Comparison of ENCODE assay signal across 21 cellular contexts in genomic region chr3:159664653-159665052, GRCh38.
DNase-seq lines count a peak whose midpoint lies in the region; ATAC-seq and TF ChIP-seq lines count a peak whose summit lies in the region.
"Had no signal": no experiment of that assay in that cellular context is flagged by ENCODE, and none has a peak within 500 bp of the region (broad histone marks: within the 10 kb centered on the region; RNA-seq: fewer than 3 reads in every experiment).

No MANE protein-coding gene starts in this region.

- H3K27me3 Mint-ChIP-seq in GM23338 (ENCODE audit: insufficient read depth, low read depth, poor library complexity): peaks cover 2% of the 10 kb centered on the region
- H3K27me3 Mint-ChIP-seq in stimulated activated memory B cell treated with anti-CD40 and anti-IgM and Interleukin-4, amounts not matched to agents 10 μg/mL and 1 μg/mL and 100 μg/mL, for 72 hours: no peaks in the 10 kb centered on the region
- H3K27me3 Mint-ChIP-seq: CD4-positive, alpha-beta T cell; CD8-positive, alpha-beta memory T cell had no signal

- H2AFZ ChIP-seq in GM23338: peak overlapping the region; percentile 32; the same call in 1 of the 2 replicates

- no peaks in the 10 kb centered on the region for H3F3A ChIP-seq in GM23338 (replicated peaks; ENCODE audit: low read depth)

- no peak overlapping the region for H3K4me2 ChIP-seq in GM23338
- H3K4me2 ChIP-seq: A549; BLaER1 treated with 17β-estradiol and CSF1 and Interleukin-3, amounts not matched to agents 10 nM and 100 nM had no signal

- H3K4me3 ChIP-seq in right atrium auricular region: no peak overlapping the region
- H3K4me3 ChIP-seq in GM23338: no peak overlapping the region
- no peak overlapping the region for H3K4me3 ChIP-seq in esophagus muscularis mucosa
- H3K4me3 ChIP-seq: A549; BLaER1 treated with 17β-estradiol and CSF1 and Interleukin-3, amounts not matched to agents 10 nM and 100 nM had no signal

- no peaks in the 10 kb centered on the region for H3K79me2 ChIP-seq in GM23338 (replicated peaks; ENCODE audit: insufficient read depth)

- no peaks in the 10 kb centered on the region for H3K27me3 ChIP-seq in right atrium auricular region
- H3K27me3 ChIP-seq in GM23338 (ENCODE audit: insufficient read depth): no peaks in the 10 kb centered on the region
- H3K27me3 ChIP-seq in esophagus muscularis mucosa: no peaks in the 10 kb centered on the region
- H3K27me3 ChIP-seq: BE2C; BLaER1 treated with 17β-estradiol and CSF1 and Interleukin-3, amounts not matched to agents 10 nM and 100 nM had no signal

- H3K4me1 Mint-ChIP-seq in GM23338: no peaks in the 10 kb centered on the region
- no peaks in the 10 kb centered on the region for H3K4me1 Mint-ChIP-seq in stimulated activated memory B cell treated with anti-CD40 and anti-IgM and Interleukin-4, amounts not matched to agents 10 μg/mL and 1 μg/mL and 100 μg/mL, for 72 hours
- H3K4me1 Mint-ChIP-seq: CD14-positive monocyte; CD8-positive, alpha-beta memory T cell had no signal

- no peaks in the 10 kb centered on the region for H4K20me1 ChIP-seq in GM23338 (replicated peaks; ENCODE audit: insufficient read depth)
- H4K20me1 ChIP-seq: BLaER1 treated with 17β-estradiol and CSF1 and Interleukin-3, amounts not matched to agents 10 nM and 100 nM had no signal

- peaks cover 0 to 7% of the 10 kb centered on the region in 2 donors for H3K4me1 ChIP-seq in right atrium auricular region
- H3K4me1 ChIP-seq in GM23338 (ENCODE audit: insufficient read depth): no peaks in the 10 kb centered on the region
- H3K4me1 ChIP-seq in esophagus muscularis mucosa: peaks cover 0 to 12% (median 7%) of the 10 kb centered on the region in 4 donors
- H3K4me1 ChIP-seq: BE2C had no signal

- no peaks in the 10 kb centered on the region; the same call in 1 of the 2 replicates for H3K9me2 ChIP-seq in GM23338 (ENCODE audit: insufficient read depth)

- TF ChIP-seq CTCF in right atrium auricular region (IDR thresholded peaks at IDR 0.05): no peak
- no peak for TF ChIP-seq CTCF in GM23338 (conservative IDR thresholded peaks at IDR 0.05; ENCODE audit: low read depth in 2 of 2)
- no peak for TF ChIP-seq CTCF in esophagus muscularis mucosa (IDR thresholded peaks at IDR 0.05)

- TF ChIP-seq POLR2A in esophagus muscularis mucosa (IDR thresholded peaks at IDR 0.05; ENCODE audit: low read depth): no peak

- no peak for DNase-seq in Right ventricle myocardium inferior (ENCODE audit: missing footprints)
- DNase-seq in right atrium auricular region (ENCODE audit: low spot score): no peak
- no peak for DNase-seq in GM23338 (ENCODE audit: low spot score)
- peak; percentile 89 for DNase-seq in esophagus muscularis mucosa (ENCODE audit: extremely low spot score)
- no peak for DNase-seq in DMS79 treated with DMSO at 0.1 percent for 48 hours (lab: John Stamatoyannopoulos, UW)
- DNase-seq: 8988T; ACHN; AML-193; CD4-positive, alpha-beta T cell; CD8-positive, alpha-beta memory T cell; DMS 273 treated with DMSO at 0.1 percent for 48 hours; DMS79; GF-D8; H7; HCEC 1CT had no signal

- peaks cover 7% of the 10 kb centered on the region; the same call in 2 of the 3 replicates for H3K36me3 Mint-ChIP-seq in GM23338 (ENCODE audit: low read depth)
- no peaks in the 10 kb centered on the region for H3K36me3 Mint-ChIP-seq in stimulated activated memory B cell treated with anti-CD40 and anti-IgM and Interleukin-4, amounts not matched to agents 10 μg/mL and 1 μg/mL and 100 μg/mL, for 72 hours
- H3K36me3 Mint-ChIP-seq: CD14-positive monocyte; CD8-positive, alpha-beta memory T cell had no signal

- H3K9me3 ChIP-seq in right atrium auricular region (peaks cover 0 to 5% of the 10 kb centered on the region in 2 donors), esophagus muscularis mucosa (peaks cover 0 to 8% (median 0%) of the 10 kb centered on the region in 4 donors)
- H3K9me3 ChIP-seq: BE2C had no signal

- TF ChIP-seq EP300 in esophagus muscularis mucosa (IDR thresholded peaks at IDR 0.05): no peak

- peaks cover 18% of the 10 kb centered on the region for H3K9me3 Mint-ChIP-seq in GM23338
- peaks cover 8% of the 10 kb centered on the region for H3K9me3 Mint-ChIP-seq in stimulated activated memory B cell treated with anti-CD40 and anti-IgM and Interleukin-4, amounts not matched to agents 10 μg/mL and 1 μg/mL and 100 μg/mL, for 72 hours

- intact Hi-C loops in Right ventricle myocardium inferior (cut with DNase I) (no loop called here), esophagus muscularis mucosa (cut with DNase I) (no loop called here)

- H3K27ac Mint-ChIP-seq in GM23338: no peak overlapping the region
- H3K27ac Mint-ChIP-seq in stimulated activated memory B cell treated with anti-CD40 and anti-IgM and Interleukin-4, amounts not matched to agents 10 μg/mL and 1 μg/mL and 100 μg/mL, for 72 hours: no peak overlapping the region
- H3K27ac Mint-ChIP-seq: CD14-positive monocyte; CD4-positive, alpha-beta T cell; CD8-positive, alpha-beta memory T cell had no signal

- WGBS in esophagus muscularis mucosa: 92% methylated on average over 1 of the region's 1 CpG

- H3K27ac ChIP-seq in right atrium auricular region (no peak overlapping the region), GM23338 (ENCODE audit: low read depth) (no peak overlapping the region), esophagus muscularis mucosa (replicated peaks in 1 of 4) (no peak overlapping the region)
- H3K27ac ChIP-seq: BLaER1 treated with 17β-estradiol and CSF1 and Interleukin-3, amounts not matched to agents 10 nM and 100 nM had no signal

- H3K36me3 ChIP-seq in right atrium auricular region: no peaks in the 10 kb centered on the region
- no peaks in the 10 kb centered on the region; the same call in 1 of the 2 replicates for H3K36me3 ChIP-seq in GM23338 (ENCODE audit: insufficient read depth)
- H3K36me3 ChIP-seq in esophagus muscularis mucosa: no peaks in the 10 kb centered on the region
- H3K36me3 ChIP-seq: BE2C; BLaER1 treated with 17β-estradiol and CSF1 and Interleukin-3, amounts not matched to agents 10 nM and 100 nM had no signal

- no peak overlapping the region for H3K4me3 Mint-ChIP-seq in GM23338
- no peak overlapping the region for H3K4me3 Mint-ChIP-seq in stimulated activated memory B cell treated with anti-CD40 and anti-IgM and Interleukin-4, amounts not matched to agents 10 μg/mL and 1 μg/mL and 100 μg/mL, for 72 hours
- H3K4me3 Mint-ChIP-seq: CD14-positive monocyte; CD4-positive, alpha-beta T cell; CD8-positive, alpha-beta memory T cell had no signal

- ATAC-seq in Right ventricle myocardium inferior: peak; percentile 60
- ATAC-seq in GM23338: no peak
- ATAC-seq in stimulated activated memory B cell treated with anti-CD40 and anti-IgM and Interleukin-4, amounts not matched to agents 10 μg/mL and 1 μg/mL and 100 μg/mL, for 72 hours: peak; percentile 47
- no peak for ATAC-seq in HG03039 (IDR thresholded peaks at IDR 0.05; ENCODE audit: unreplicated experiment)
- ATAC-seq: A549 had no signal

TF ChIP-seq in GM23338, 12 proteins besides CTCF, POLR2A, EP300 and RAD21 (continues in another document):
- no peak for TF ChIP-seq ZNF331 (CRISPR knock-in tag; IDR thresholded peaks at IDR 0.05; ENCODE audit: low read depth)
- no peak for TF ChIP-seq NANOG (IDR thresholded peaks at IDR 0.05; ENCODE audit: borderline replicate concordance)
- no peak for TF ChIP-seq ZNF114 (CRISPR knock-in tag; IDR thresholded peaks at IDR 0.05)
- TF ChIP-seq POLR2AphosphoS5 (IDR thresholded peaks at IDR 0.05; ENCODE audit: low read depth): no peak

Comparison
In these comparisons a context has a peak if more than half of its experiments do, and no peak if none do; other contexts are left out.
1. ATAC-seq: peak in Right ventricle myocardium inferior (single experiment) and stimulated activated memory B cell treated with anti-CD40 and anti-IgM and Interleukin-4, amounts not matched to agents 10 μg/mL and 1 μg/mL and 100 μg/mL, for 72 hours (single experiment); none in GM23338 (single experiment) and HG03039 (single experiment).